13 cellular contexts compared by ENCODE assay signal in genomic region chr1:181208076-181208475, GRCh38.
DNase-seq lines count a peak whose midpoint lies in the region; ATAC-seq and TF ChIP-seq lines count a peak whose summit lies in the region.
"Had no signal": no experiment of that assay in that cellular context is flagged by ENCODE, and none has a peak within 500 bp of the region (broad histone marks: within the 10 kb centered on the region; RNA-seq: fewer than 3 reads in every experiment).

No MANE protein-coding gene starts in this region.

- H3K4ac ChIP-seq in mesendoderm (ENCODE audit: low read depth, low read length) = no peak overlapping the region

- H2BK5ac ChIP-seq in mesendoderm (ENCODE audit: low read length) = no peak overlapping the region

- H2BK120ac ChIP-seq in mesendoderm (ENCODE audit: low read depth, low read length) = no peak overlapping the region

- no peak overlapping the region for H3K18ac ChIP-seq in mesendoderm (ENCODE audit: low read length)

- H3K27ac ChIP-seq in right atrium auricular region = no peak overlapping the region
- H3K27ac ChIP-seq in heart left ventricle = no peak overlapping the region
- peak overlapping the region; percentile 56 for H3K27ac ChIP-seq in caudate nucleus (ENCODE audit: low read depth, low read length)
- H3K27ac ChIP-seq in uterus = no peak overlapping the region
- no peak overlapping the region for H3K27ac ChIP-seq in mesendoderm (ENCODE audit: low read depth, low read length)

- TF ChIP-seq CTCF in right atrium auricular region (IDR thresholded peaks at IDR 0.05) (no peak), heart left ventricle (IDR thresholded peaks at IDR 0.05) (no peak), uterus (IDR thresholded peaks at IDR 0.05) (no peak)

- 79 to 88% (median 83%) methylated on average over 6 of the region's 6 CpGs for WGBS in heart left ventricle, 4 donors
- no CpG with 5 or more reads among the region's 6 CpGs for WGBS in mesendoderm (ENCODE audit: extremely low coverage, insufficient coverage, low lambda C conversion rate)

- H2AK5ac ChIP-seq in mesendoderm (ENCODE audit: low read length) = no peak overlapping the region

- H3K27me3 ChIP-seq in right atrium auricular region = no peaks in the 10 kb centered on the region
- H3K27me3 ChIP-seq in heart left ventricle = peaks cover 0 to 10% (median 0%) of the 10 kb centered on the region in 9 donors
- H3K27me3 ChIP-seq in uterus = no peaks in the 10 kb centered on the region
- no peaks in the 10 kb centered on the region; the same call in 1 of the 2 replicates for H3K27me3 ChIP-seq in MG63
- H3K27me3 ChIP-seq in mesendoderm (ENCODE audit: insufficient read depth, low read length, poor library complexity) = no peaks in the 10 kb centered on the region

- intact Hi-C loops in heart left ventricle (cut with DNase I) (no loop called here), uterus (cut with DNase I; ENCODE audit: low total_unique reads) (no loop called here)

- H3K79me2 ChIP-seq in mesendoderm (ENCODE audit: control insufficient read depth, insufficient read depth, low read length) = no peaks in the 10 kb centered on the region

- no peak overlapping the region for H3K4me2 ChIP-seq in mesendoderm (ENCODE audit: low read length)

- H3K4me1 ChIP-seq in right atrium auricular region = peaks cover 0 to 24% of the 10 kb centered on the region in 2 donors
- peaks cover 0 to 15% (median 1%) of the 10 kb centered on the region in 12 donors for H3K4me1 ChIP-seq in heart left ventricle
- no peaks in the 10 kb centered on the region for H3K4me1 ChIP-seq in uterus
- no peaks in the 10 kb centered on the region for H3K4me1 ChIP-seq in mesendoderm (ENCODE audit: control insufficient read depth, low read depth, low read length)

- no peak overlapping the region for H4K5ac ChIP-seq in mesendoderm (ENCODE audit: low read length)

- H3K79me1 ChIP-seq in mesendoderm (ENCODE audit: low read length) = no peaks in the 10 kb centered on the region

- no peak overlapping the region for H2BK15ac ChIP-seq in mesendoderm (replicated peaks; ENCODE audit: low read depth)

- H3K9ac ChIP-seq in mesendoderm (ENCODE audit: low read length) = no peak overlapping the region

- no peak overlapping the region for H4K8ac ChIP-seq in mesendoderm (ENCODE audit: low read depth, low read length)

- H3K9me3 ChIP-seq in right atrium auricular region (no peaks in the 10 kb centered on the region), heart left ventricle (no peaks in the 10 kb centered on the region), uterus (no peaks in the 10 kb centered on the region), MG63 (no peaks in the 10 kb centered on the region)

- ATAC-seq in heart left ventricle (no peak), HG02642 (IDR thresholded peaks at IDR 0.05; ENCODE audit: poor library complexity, unreplicated experiment) (no peak)

- no peaks in the 10 kb centered on the region for H3K36me3 ChIP-seq in right atrium auricular region
- H3K36me3 ChIP-seq in heart left ventricle = no peaks in the 10 kb centered on the region
- no peaks in the 10 kb centered on the region for H3K36me3 ChIP-seq in uterus
- no peaks in the 10 kb centered on the region for H3K36me3 ChIP-seq in MG63
- no peaks in the 10 kb centered on the region for H3K36me3 ChIP-seq in mesendoderm (ENCODE audit: control insufficient read depth, insufficient read depth, low read length)

- DNase-seq in right atrium auricular region (ENCODE audit: low spot score) = peak; percentile 28
- DNase-seq in heart left ventricle = no peak
- DNase-seq in NCI-H2171 (lab: John Stamatoyannopoulos, UW) = peak; percentile 59
- DNase-seq in caudate nucleus (lab: John Stamatoyannopoulos, UW) = no peak
- no peak for DNase-seq in uterus
- no peak for DNase-seq in MG63
- DNase-seq in mesendoderm = no peak
- DNase-seq: DMS79, NCI-H1105, NCI-H2029 treated with DMSO at 0.1 percent for 48 hours, NCI-H510A, RPMI8226 had no signal

- H3K56ac ChIP-seq in mesendoderm (ENCODE audit: low read length) = no peak overlapping the region

- TF ChIP-seq POLR2A in heart left ventricle (IDR thresholded peaks at IDR 0.05) = no peak
- no peak for TF ChIP-seq POLR2A in uterus (IDR thresholded peaks at IDR 0.05)

- H3K4me3 ChIP-seq in right atrium auricular region (no peak overlapping the region), heart left ventricle (no peak overlapping the region), uterus (no peak overlapping the region), MG63 (no peak overlapping the region), mesendoderm (ENCODE audit: low read length) (no peak overlapping the region)

- H3K23ac ChIP-seq in mesendoderm (ENCODE audit: low read length) = no peak overlapping the region

Comparison
In these comparisons a context has a peak if more than half of its experiments do, and no peak if none do; other contexts are left out.
1. DNase-seq: peak in right atrium auricular region (single experiment) and NCI-H2171 (single experiment); none in heart left ventricle (0 of 5), caudate nucleus (0 of 61), uterus (0 of 2), MG63 (single experiment) and mesendoderm (single experiment).